Comparison of ENCODE assay signal across 14 cellular contexts in the genomic region with DNA sequence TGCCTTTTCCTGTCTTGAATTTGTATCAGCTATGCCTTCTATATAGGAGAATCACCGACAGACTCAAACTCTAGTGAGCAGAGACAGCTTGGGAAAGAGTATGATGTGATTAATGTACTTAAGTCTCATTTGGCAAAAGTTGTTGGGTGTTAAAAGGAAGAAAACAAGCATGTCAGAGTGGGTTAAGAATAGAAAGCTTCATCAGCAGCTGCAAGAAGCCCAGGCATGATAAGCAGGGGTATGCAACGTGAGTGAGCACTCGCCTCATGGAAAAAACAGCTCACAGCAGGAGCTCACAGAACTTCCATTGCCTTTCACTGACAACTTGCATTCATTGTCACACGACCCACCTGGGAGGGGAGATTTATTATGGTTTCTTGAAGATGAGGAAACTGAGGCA. TPM values are rescaled to one million over a fixed set of nuclear protein-coding genes. Genes with fewer than 3 reads are reported as not detected.
DNase-seq lines count a peak whose midpoint lies in the region; ATAC-seq and TF ChIP-seq lines count a peak whose summit lies in the region.
"Had no signal": no experiment of that assay in that cellular context is flagged by ENCODE, and none has a peak within 500 bp of the region (broad histone marks: within the 10 kb centered on the region; RNA-seq: fewer than 3 reads in every experiment).

No MANE protein-coding gene starts in this region.

- H3K4me3 ChIP-seq in HEK293 (ENCODE audit: low read depth, low read length) (no peak overlapping the region), fibroblast of the aortic adventitia (ENCODE audit: low read depth, low read length) (no peak overlapping the region), mammary epithelial cell (replicated peaks in 1 of 3; ENCODE audit: insufficient read depth in 1 of 3, low read depth in 2 of 3, low read length in 3 of 3) (no peak overlapping the region)
- no peak overlapping the region for H3K4me3 ChIP-seq in effector memory CD4-positive, alpha-beta T cell (ENCODE audit: insufficient read depth, low read depth, low read length, poor library complexity, severe bottlenecking)
- H3K4me3 ChIP-seq: breast epithelium, lung had no signal

- H3K4me2 ChIP-seq in mammary epithelial cell (ENCODE audit: insufficient read depth, low read depth, low read length), result no peak overlapping the region

- H3K4me1 ChIP-seq in HEK293 (ENCODE audit: control insufficient read depth, insufficient read depth, low read length) (peaks cover 5% of the 10 kb centered on the region; the same call in 1 of the 2 replicates), mammary epithelial cell (ENCODE audit: insufficient read depth, low read length) (no peaks in the 10 kb centered on the region)
- peaks cover 4% of the 10 kb centered on the region for H3K4me1 ChIP-seq in effector memory CD4-positive, alpha-beta T cell (ENCODE audit: control insufficient read depth, insufficient read depth, low read length, poor library complexity, severe bottlenecking)
- H3K4me1 ChIP-seq: breast epithelium had no signal

- TF ChIP-seq CTCF in HEK293 (tag by site-specific recombination; IDR thresholded peaks at IDR 0.05) (no peak), fibroblast of the aortic adventitia (IDR thresholded peaks at IDR 0.05; ENCODE audit: insufficient read depth, low read length) (no peak), mammary epithelial cell (conservative IDR thresholded peaks at IDR 0.05 in 1 of 2, IDR thresholded peaks at IDR 0.05 in 1 of 2; ENCODE audit: extremely low read depth in 1 of 2, insufficient read depth in 1 of 2, low read depth in 1 of 2, low read length in 2 of 2) (no peak)

- intact Hi-C loops in mammary epithelial cell (cut with micrococcal nuclease), result no loop called here

- no peaks in the 10 kb centered on the region for H3K27me3 ChIP-seq in effector memory CD4-positive, alpha-beta T cell (replicated peaks; ENCODE audit: control insufficient read depth, insufficient read depth, low read length, poor library complexity, severe bottlenecking)
- H3K27me3 ChIP-seq in mammary epithelial cell (ENCODE audit: insufficient read depth, low read length), result no peaks in the 10 kb centered on the region
- H3K27me3 ChIP-seq: breast epithelium had no signal

- no TSS peak for BruUV-seq in mammary epithelial cell (replicated peaks; lab: Mats Ljungman, UMichigan)

- DNase-seq in activated CD4-positive, alpha-beta T cell treated with anti-CD3 and anti-CD28 coated beads, Interleukin-2, amount 50 U/mL, for 4 hours, result peak; percentile 38 to 52
- DNase-seq in fibroblast of the aortic adventitia (ENCODE audit: low read depth) (peak; percentile 13), mammary epithelial cell (no peak), HuH-7.5 (ENCODE audit: low spot score) (no peak)
- DNase-seq in stimulated activated CD4-positive, alpha-beta T cell treated with anti-CD3 and anti-CD28 coated beads, Interleukin-1b, Interleukin-23, amount 100 ng/mL, for 4 hours (ENCODE audit: low read depth in 2 of 2), result peak; percentile 21 to 34
- DNase-seq in effector memory CD4-positive, alpha-beta T cell, result no peak
- DNase-seq: foreskin fibroblast, HFFc6, NCI-H1105 treated with DMSO at 0.1 percent for 48 hours had no signal

- no peak overlapping the region for H3K27ac ChIP-seq in HEK293 (ENCODE audit: extremely low read depth, low read depth, low read length)
- no peak overlapping the region for H3K27ac ChIP-seq in effector memory CD4-positive, alpha-beta T cell (ENCODE audit: insufficient read depth, low read length, poor library complexity, severe bottlenecking)
- no peak overlapping the region for H3K27ac ChIP-seq in mammary epithelial cell (ENCODE audit: insufficient read depth, low read depth, low read length)
- H3K27ac ChIP-seq: breast epithelium, C4-2B had no signal

- CTCF ChIA-PET in HEK293 (lab: Yijun Ruan, JAX), result interaction anchor here (0.6 kb wide), 1 partner anchor 31 kb away, joined by 5 read pairs; no protein-coding TSS in a partner anchor
- CTCF ChIA-PET in mammary epithelial cell (lab: Charles Lee; ENCODE audit: low non-redundant PET), result no interaction called here

- no peaks in the 10 kb centered on the region for H3K79me2 ChIP-seq in mammary epithelial cell (ENCODE audit: insufficient read depth, low read length)

- in situ Hi-C loops in mammary epithelial cell (cut with MboI; ENCODE audit: low sequenced_read_pairs in 2 of 2), result no loop called here

- 57% methylated on average over 4 of the region's 4 CpGs for WGBS in mammary epithelial cell (ENCODE audit: low coverage, missing lambda C conversion rate)

- no peak for ATAC-seq in GM18517 (IDR thresholded peaks at IDR 0.05; ENCODE audit: unreplicated experiment)

- POLR2A ChIA-PET in HEK293 (lab: Yijun Ruan, JAX), result interaction anchor here (0.5 kb wide), 1 partner anchor 17 kb away, joined by 5 read pairs; no protein-coding TSS in a partner anchor

- dilution Hi-C loops in mammary epithelial cell (cut with HindIII; ENCODE audit: low sequenced_read_pairs), result no loop called here

- no peaks in the 10 kb centered on the region for H4K20me1 ChIP-seq in mammary epithelial cell (ENCODE audit: insufficient read depth, low read length)

- no peak overlapping the region for H3K9ac ChIP-seq in mammary epithelial cell (ENCODE audit: insufficient read depth, low read length)

- no peaks in the 10 kb centered on the region for H3K36me3 ChIP-seq in HEK293 (ENCODE audit: control insufficient read depth in 2 of 2, insufficient read depth in 1 of 2, low read length in 2 of 2)
- no peaks in the 10 kb centered on the region for H3K36me3 ChIP-seq in effector memory CD4-positive, alpha-beta T cell (ENCODE audit: control insufficient read depth, insufficient read depth, low read length)
- no peaks in the 10 kb centered on the region for H3K36me3 ChIP-seq in mammary epithelial cell (ENCODE audit: insufficient read depth, low read length)
- H3K36me3 ChIP-seq: breast epithelium had no signal

- H3K9me3 ChIP-seq in HEK293 (ENCODE audit: control insufficient read depth, insufficient read depth, low read depth, low read length), result no peaks in the 10 kb centered on the region
- H3K9me3 ChIP-seq in effector memory CD4-positive, alpha-beta T cell (ENCODE audit: control insufficient read depth, low read length), result no peaks in the 10 kb centered on the region
- no peaks in the 10 kb centered on the region for H3K9me3 ChIP-seq in mammary epithelial cell (replicated peaks; ENCODE audit: insufficient read depth, low read length)
- H3K9me3 ChIP-seq: breast epithelium had no signal

- no peak overlapping the region for H2AFZ ChIP-seq in mammary epithelial cell (ENCODE audit: low read depth, low read length)

TF ChIP-seq in HEK293, 187 proteins besides CTCF, POLR2A, EP300 and RAD21:
- TF ChIP-seq PRDM1 (tag by site-specific recombination; IDR thresholded peaks at IDR 0.05), result peak; percentile 65
- TF ChIP-seq, protein P1, sequence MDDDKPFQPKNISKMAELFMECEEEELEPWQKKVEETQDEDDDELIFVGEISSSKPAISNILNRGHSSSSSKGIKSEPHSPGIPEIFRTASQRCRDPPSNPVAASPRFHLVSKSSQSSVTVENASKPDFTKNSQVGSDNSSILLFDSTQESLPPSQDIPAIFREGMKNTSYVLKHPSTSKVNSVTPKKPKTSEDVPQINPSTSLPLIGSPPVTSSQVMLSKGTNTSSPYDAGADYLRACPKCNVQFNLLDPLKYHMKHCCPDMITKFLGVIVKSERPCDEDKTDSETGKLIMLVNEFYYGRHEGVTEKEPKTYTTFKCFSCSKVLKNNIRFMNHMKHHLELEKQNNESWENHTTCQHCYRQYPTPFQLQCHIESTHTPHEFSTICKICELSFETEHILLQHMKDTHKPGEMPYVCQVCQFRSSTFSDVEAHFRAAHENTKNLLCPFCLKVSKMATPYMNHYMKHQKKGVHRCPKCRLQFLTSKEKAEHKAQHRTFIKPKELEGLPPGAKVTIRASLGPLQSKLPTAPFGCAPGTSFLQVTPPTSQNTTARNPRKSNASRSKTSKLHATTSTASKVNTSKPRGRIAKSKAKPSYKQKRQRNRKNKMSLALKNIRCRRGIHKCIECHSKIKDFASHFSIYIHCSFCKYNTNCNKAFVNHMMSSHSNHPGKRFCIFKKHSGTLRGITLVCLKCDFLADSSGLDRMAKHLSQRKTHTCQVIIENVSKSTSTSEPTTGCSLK (tag by site-specific recombination; IDR thresholded peaks at IDR 0.05), result no peak

RNA-seq across cellular contexts. Expression of a gene that starts 35.9 kb away (rescaled TPM):
- total RNA-seq in fibroblast of the aortic adventitia (ENCODE audit: low replicate concordance), result 57.8 and 91.7 TPM in 2 replicates
- total RNA-seq in mammary epithelial cell, result 100 to 1,000 TPM; 154 to 180 TPM
- 69.8 TPM for polyA plus RNA-seq in mammary epithelial cell
- 113 TPM for polyA minus RNA-seq in mammary epithelial cell

RNA-seq across cellular contexts. Expression of a gene that starts 53.3 kb away (rescaled TPM):
- total RNA-seq in fibroblast of the aortic adventitia (ENCODE audit: low replicate concordance), result 0.45 TPM in 1 of 2 replicates, not detected in the other
- total RNA-seq in mammary epithelial cell, result under 1 TPM in 1 of 2 donors, not detected in 1; 0.17 TPM
- polyA plus RNA-seq in mammary epithelial cell, result 0.12 TPM
- not detected for polyA minus RNA-seq in mammary epithelial cell
- total RNA-seq: HFFc6 had no signal

Comparison
In these comparisons a context has a peak if more than half of its experiments do, and no peak if none do; other contexts are left out.
1. DNase-seq: peak in activated CD4-positive, alpha-beta T cell treated with anti-CD3 and anti-CD28 coated beads, Interleukin-2, amount 50 U/mL, for 4 hours (2 of 2), fibroblast of the aortic adventitia (single experiment) and stimulated activated CD4-positive, alpha-beta T cell treated with anti-CD3 and anti-CD28 coated beads, Interleukin-1b, Interleukin-23, amount 100 ng/mL, for 4 hours (2 of 2); none in effector memory CD4-positive, alpha-beta T cell (0 of 3), mammary epithelial cell (single experiment) and HuH-7.5 (single experiment).